ENCODE assay signal across 17 cellular contexts in the genomic region with DNA sequence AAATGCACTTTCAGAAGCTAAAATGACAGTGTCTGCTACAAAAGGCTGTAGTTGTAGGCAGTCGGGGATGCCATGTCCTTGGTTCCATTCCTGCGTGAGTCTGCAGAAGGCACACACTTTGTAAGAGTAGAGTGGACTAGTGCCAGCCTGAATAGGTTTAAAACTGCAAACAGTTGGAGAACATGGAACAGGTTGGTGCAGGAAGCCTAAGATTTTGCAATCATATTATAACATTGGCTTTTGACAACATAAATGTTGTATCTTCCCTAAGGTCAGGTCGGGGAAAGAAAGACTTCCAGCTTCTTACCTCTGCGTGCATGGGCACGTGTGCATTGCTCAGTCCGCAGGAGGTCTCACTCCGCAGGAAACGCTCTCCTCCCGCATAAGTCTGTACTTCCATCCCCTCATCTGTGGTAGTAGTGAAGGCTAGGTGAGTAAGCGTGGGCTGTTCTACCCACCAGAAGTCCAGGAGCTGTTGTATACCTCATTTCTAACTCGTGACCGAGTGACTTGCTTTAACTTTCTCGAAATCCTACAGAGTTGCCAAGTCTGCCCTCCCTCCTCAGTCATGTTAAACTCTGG.
DNase-seq lines count a peak whose midpoint lies in the region; ATAC-seq and TF ChIP-seq lines count a peak whose summit lies in the region.
"Had no signal": no experiment of that assay in that cellular context is flagged by ENCODE, and none has a peak within 500 bp of the region (broad histone marks: within the 10 kb centered on the region; RNA-seq: fewer than 3 reads in every experiment).

No MANE protein-coding gene starts in this region.

- peak overlapping the region; percentile 63 for H3K27ac ChIP-seq in BLaER1
- H3K27ac ChIP-seq in right atrium auricular region, result no peak overlapping the region

- H3K4me3 ChIP-seq in BLaER1 (no peak overlapping the region), right atrium auricular region (no peak overlapping the region), foreskin fibroblast (ENCODE audit: low read depth in 1 of 2, low read length in 2 of 2) (no peak overlapping the region)

- peak overlapping the region; percentile 45 for H3K4me3 Mint-ChIP-seq in T-helper 17 cell
- no peak overlapping the region for H3K4me3 Mint-ChIP-seq in naive thymus-derived CD8-positive, alpha-beta T cell

- TF ChIP-seq CTCF in right atrium auricular region (IDR thresholded peaks at IDR 0.05), result no peak
- no peak for TF ChIP-seq CTCF in foreskin fibroblast (IDR thresholded peaks at IDR 0.05; ENCODE audit: low read depth, low read length)

- H3K4me1 ChIP-seq in BLaER1 (peaks cover 57% of the 10 kb centered on the region), right atrium auricular region (peaks cover 0 to 9% of the 10 kb centered on the region in 2 donors)

- H3K9me3 Mint-ChIP-seq in naive thymus-derived CD8-positive, alpha-beta T cell, result peaks cover 0 to 2% (median 0%) of the 10 kb centered on the region in 9 donors

- peak overlapping the region; percentile 59 for H3K4me2 ChIP-seq in BLaER1

- peaks cover 25% of the 10 kb centered on the region for H3K36me3 ChIP-seq in BLaER1
- no peaks in the 10 kb centered on the region for H3K36me3 ChIP-seq in right atrium auricular region

- H3K9ac ChIP-seq in BLaER1, result no peak overlapping the region

- POLR2A ChIA-PET in naive thymus-derived CD8-positive, alpha-beta T cell (lab: Charles Lee), result interaction anchor here (1.1 kb wide), 1 partner anchor 24 kb away, joined by 3 read pairs; no protein-coding TSS in a partner anchor

- H3K9me3 ChIP-seq in BLaER1 (no peaks in the 10 kb centered on the region), T-helper 17 cell (ENCODE audit: control insufficient read depth, low read length, poor library complexity, severe bottlenecking) (no peaks in the 10 kb centered on the region), right atrium auricular region (no peaks in the 10 kb centered on the region)

- peaks cover 17% of the 10 kb centered on the region for H3K4me1 Mint-ChIP-seq in T-helper 17 cell
- peaks cover 6 to 27% (median 25%) of the 10 kb centered on the region in 4 donors for H3K4me1 Mint-ChIP-seq in naive thymus-derived CD8-positive, alpha-beta T cell

- DNase-seq in T-helper 17 cell (no peak), activated T-cell treated with anti-CD3 and anti-CD28 coated beads for 4 hours (no peak), right atrium auricular region (ENCODE audit: low spot score) (no peak), foreskin fibroblast (no peak)
- DNase-seq in naive thymus-derived CD8-positive, alpha-beta T cell, result no peak
- DNase-seq: GF-D8, KBM-7, NCI-H1417 treated with DMSO at 0.1 percent for 48 hours, NCI-H1930, NCI-H2171, NCI-H446 treated with DMSO at 0.1 percent for 48 hours, NCI-H748 treated with DMSO at 0.1 percent for 48 hours, RPMI8226 had no signal

- no peaks in the 10 kb centered on the region for H3K27me3 Mint-ChIP-seq in T-helper 17 cell
- H3K27me3 Mint-ChIP-seq in naive thymus-derived CD8-positive, alpha-beta T cell, result no peaks in the 10 kb centered on the region

- H3K27ac Mint-ChIP-seq in T-helper 17 cell, result no peak overlapping the region
- peak overlapping the region in 7 of 10 donors; percentile 57 to 86 (median 77) for H3K27ac Mint-ChIP-seq in naive thymus-derived CD8-positive, alpha-beta T cell

- no peaks in the 10 kb centered on the region for H4K20me1 ChIP-seq in BLaER1

- ATAC-seq in T-helper 17 cell (no peak), esophagus mucosa (peak; percentile 87), HG02571 (IDR thresholded peaks at IDR 0.05; ENCODE audit: unreplicated experiment) (no peak)
- no peak for ATAC-seq in naive thymus-derived CD8-positive, alpha-beta T cell
- ATAC-seq: HCT116 had no signal

- no peaks in the 10 kb centered on the region for H3K27me3 ChIP-seq in BLaER1
- no peaks in the 10 kb centered on the region for H3K27me3 ChIP-seq in right atrium auricular region

- no peaks in the 10 kb centered on the region for H3K36me3 Mint-ChIP-seq in T-helper 17 cell (ENCODE audit: low read depth)
- H3K36me3 Mint-ChIP-seq in naive thymus-derived CD8-positive, alpha-beta T cell, result peaks cover 0 to 5% (median 0%) of the 10 kb centered on the region in 3 donors
